Comparison of ENCODE assay signal across 2 cellular contexts in genomic region chr11:6336293-6336692, GRCh38.
TF ChIP-seq lines count a peak whose summit lies in the region.

No MANE protein-coding gene starts in this region.

TF ChIP-seq in K562, 482 proteins besides CTCF, POLR2A, EP300 and RAD21:
- peak; percentile 50 for TF ChIP-seq RBM25 (IDR thresholded peaks at IDR 0.05; ENCODE audit: low read depth, low read length, severe bottlenecking)
- no peak for TF ChIP-seq CHD7 (IDR thresholded peaks at IDR 0.05; ENCODE audit: low read depth, low read length)
- TF ChIP-seq ZNF146 (CRISPR knock-in tag; IDR thresholded peaks at IDR 0.05; ENCODE audit: unreplicated experiment) = peak; percentile 77
TF ChIP-seq in K562: peak in this region for 2.

TF ChIP-seq in H1, 55 proteins besides CTCF, POLR2A, EP300 and RAD21:
- TF ChIP-seq BRCA1 (IDR thresholded peaks at IDR 0.05; ENCODE audit: low read depth, low read length) = no peak
- 0 out of 2 replicates have a peak, but pooled peaks have one; percentile 41 for TF ChIP-seq KDM1A (IDR thresholded peaks at IDR 0.05; ENCODE audit: borderline replicate concordance, low read length)
